20 cellular contexts compared by ENCODE assay signal in genomic region chr18:22570492-22570891, GRCh38.
A peak's percentile ranks its signal among the peaks of the same experiment; 100 is the strongest.
DNase-seq lines count a peak whose midpoint lies in the region; ATAC-seq and TF ChIP-seq lines count a peak whose summit lies in the region.
"Had no signal": no experiment of that assay in that cellular context is flagged by ENCODE, and none has a peak within 500 bp of the region (broad histone marks: within the 10 kb centered on the region; RNA-seq: fewer than 3 reads in every experiment).

No MANE protein-coding gene starts in this region.

- H3K4me1 Mint-ChIP-seq in nephron progenitor cell, result no peaks in the 10 kb centered on the region

- DNase-seq in Right ventricle myocardium inferior (ENCODE audit: missing footprints) (no peak), heart left ventricle (no peak), WERI-Rb-1 (no peak), nephron progenitor cell (no peak), AML-193 (lab: John Stamatoyannopoulos, UW) (no peak), DMS 273 (lab: John Stamatoyannopoulos, UW; ENCODE audit: unreplicated experiment) (no peak)
- no peak for DNase-seq in activated naive CD4-positive, alpha-beta T cell (lab: John Stamatoyannopoulos, UW)
- DNase-seq: CD4-positive, alpha-beta T cell; DMS79 treated with DMSO at 0.1 percent for 48 hours; GF-D8; KG1; MG63; NCI-H1105 treated with DMSO at 0.1 percent for 48 hours; NCI-H2029; NCI-H446; NCI-H526; SIG-M5; SK-N-SH had no signal

- no peak for TF ChIP-seq POLR2A in heart left ventricle (IDR thresholded peaks at IDR 0.05)

- no peak overlapping the region for H3K4me3 Mint-ChIP-seq in nephron progenitor cell
- H3K4me3 Mint-ChIP-seq: CD4-positive, alpha-beta T cell had no signal

- TF ChIP-seq CTCF in heart left ventricle (IDR thresholded peaks at IDR 0.05) (no peak), WERI-Rb-1 (IDR thresholded peaks at IDR 0.05; ENCODE audit: low read depth, low read length) (0 out of 2 replicates have a peak, but pooled peaks have one; percentile 2), nephron progenitor cell (IDR thresholded peaks at IDR 0.05) (no peak)

- 85 to 94% (median 88%) methylated on average over 4 of the region's 4 CpGs for WGBS in heart left ventricle, 4 donors

- peak overlapping the region; percentile 25 for H3K27ac Mint-ChIP-seq in nephron progenitor cell
- H3K27ac Mint-ChIP-seq: CD4-positive, alpha-beta T cell had no signal

- H3K27me3 ChIP-seq in heart left ventricle (no peaks in the 10 kb centered on the region), WERI-Rb-1 (ENCODE audit: insufficient read depth, low read depth, severe bottlenecking) (peaks cover 56% of the 10 kb centered on the region)
- H3K27me3 ChIP-seq: BLaER1, MG63 had no signal

- intact Hi-C loops in Right ventricle myocardium inferior (cut with DNase I), result no loop called here
- intact Hi-C loops in heart left ventricle (cut with DNase I), result loop anchor here in 2 of 10 donors (10.0 kb wide), 3 partner anchors 124 to 414 kb away; no protein-coding TSS in a partner anchor

- H3K9me3 ChIP-seq in heart left ventricle (no peaks in the 10 kb centered on the region), WERI-Rb-1 (ENCODE audit: severe bottlenecking) (no peaks in the 10 kb centered on the region)
- H3K9me3 ChIP-seq: BLaER1, MG63, SK-N-SH had no signal

- H3K27ac ChIP-seq in heart left ventricle, result no peak overlapping the region
- no peak overlapping the region for H3K27ac ChIP-seq in WERI-Rb-1
- H3K27ac ChIP-seq: BLaER1 had no signal

- H3K4me3 ChIP-seq in heart left ventricle (no peak overlapping the region), WERI-Rb-1 (ENCODE audit: low read depth, low read length) (no peak overlapping the region)
- H3K4me3 ChIP-seq: BLaER1, MG63 had no signal

- ATAC-seq in Right ventricle myocardium inferior (peak; percentile 23), heart left ventricle (no peak)
- ATAC-seq: Panc1 had no signal

- H3K9me3 Mint-ChIP-seq in nephron progenitor cell, result peaks cover 3% of the 10 kb centered on the region
- H3K9me3 Mint-ChIP-seq: CD4-positive, alpha-beta T cell had no signal

- peaks cover 45% of the 10 kb centered on the region for H3K27me3 Mint-ChIP-seq in nephron progenitor cell (ENCODE audit: low read depth, poor library complexity)
- H3K27me3 Mint-ChIP-seq: CD4-positive, alpha-beta T cell had no signal

- no peaks in the 10 kb centered on the region for H3K36me3 Mint-ChIP-seq in nephron progenitor cell (ENCODE audit: low read depth)

- no peaks in the 10 kb centered on the region for H3K36me3 ChIP-seq in heart left ventricle
- H3K36me3 ChIP-seq in WERI-Rb-1, result no peaks in the 10 kb centered on the region
- H3K36me3 ChIP-seq: BLaER1, MG63 had no signal

- H3K4me1 ChIP-seq in heart left ventricle, result peaks cover 0 to 4% (median 0%) of the 10 kb centered on the region in 12 donors
- H3K4me1 ChIP-seq: BLaER1 had no signal
